1 cellular context compared by ENCODE assay signal in the genomic region with DNA sequence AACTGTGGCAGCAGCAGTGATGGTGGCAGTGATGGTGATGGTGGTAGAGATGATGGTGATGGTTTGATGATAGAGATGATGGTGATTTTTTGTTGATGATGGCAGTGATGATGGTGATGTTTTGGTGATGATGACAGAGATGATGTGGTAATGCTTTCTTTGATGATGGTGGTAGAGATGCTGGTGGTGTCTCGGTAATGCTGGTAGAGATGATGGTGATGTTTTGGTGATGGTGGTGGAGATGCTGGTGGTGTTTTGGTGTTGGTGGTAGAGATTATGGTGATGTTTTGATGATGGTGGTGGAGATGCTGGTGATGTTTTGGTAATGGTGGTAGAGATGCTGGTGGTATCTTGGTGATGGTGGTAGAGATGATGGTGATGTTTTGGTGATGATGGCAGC.
TF ChIP-seq lines count a peak whose summit lies in the region.

No MANE protein-coding gene starts in this region.

TF ChIP-seq in K562, 482 proteins besides CTCF, POLR2A, EP300 and RAD21 (continued from another document):
- TF ChIP-seq NR2C2 (CRISPR knock-in tag; IDR thresholded peaks at IDR 0.05) (no peak), NR2C2 (tag; IDR thresholded peaks at IDR 0.05) (no peak), HDAC1 (IDR thresholded peaks at IDR 0.05) (peak in 1 of 2 experiments; percentile 58; a peak in 2 of 4 replicates), HDAC2 (IDR thresholded peaks at IDR 0.05) (0 out of 2 replicates have a peak, but pooled peaks have one; percentile 14), CTBP1 (IDR thresholded peaks at IDR 0.05; ENCODE audit: borderline replicate concordance) (peak; percentile 15; the same call in 1 of the 2 replicates), LARP7 (IDR thresholded peaks at IDR 0.05) (peak; percentile 79; the same call in 1 of the 2 replicates), ZNF668 (CRISPR knock-in tag; IDR thresholded peaks at IDR 0.05) (no peak), ZNF395 (CRISPR knock-in tag; IDR thresholded peaks at IDR 0.05) (no peak), KDM1A (IDR thresholded peaks at IDR 0.05) (peak in 1 of 2 experiments; percentile 9; a peak in 1 of 4 replicates), TOE1 (IDR thresholded peaks at IDR 0.05; ENCODE audit: borderline replicate concordance) (no peak), TOE1 (CRISPR knock-in tag; IDR thresholded peaks at IDR 0.05; ENCODE audit: borderline replicate concordance, low read depth) (no peak), ZNF436 (CRISPR knock-in tag; IDR thresholded peaks at IDR 0.05) (no peak), HMG20B (CRISPR knock-in tag; IDR thresholded peaks at IDR 0.05) (no peak)
- TF ChIP-seq, protein P1, sequence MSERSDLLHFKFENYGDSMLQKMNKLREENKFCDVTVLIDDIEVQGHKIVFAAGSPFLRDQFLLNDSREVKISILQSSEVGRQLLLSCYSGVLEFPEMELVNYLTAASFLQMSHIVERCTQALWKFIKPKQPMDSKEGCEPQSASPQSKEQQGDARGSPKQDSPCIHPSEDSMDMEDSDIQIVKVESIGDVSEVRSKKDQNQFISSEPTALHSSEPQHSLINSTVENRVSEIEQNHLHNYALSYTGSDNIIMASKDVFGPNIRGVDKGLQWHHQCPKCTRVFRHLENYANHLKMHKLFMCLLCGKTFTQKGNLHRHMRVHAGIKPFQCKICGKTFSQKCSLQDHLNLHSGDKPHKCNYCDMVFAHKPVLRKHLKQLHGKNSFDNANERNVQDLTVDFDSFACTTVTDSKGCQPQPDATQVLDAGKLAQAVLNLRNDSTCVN (CRISPR knock-in tag; IDR thresholded peaks at IDR 0.05): 0 out of 2 replicates have a peak, but pooled peaks have one; percentile 44
- TF ChIP-seq, protein P2, sequence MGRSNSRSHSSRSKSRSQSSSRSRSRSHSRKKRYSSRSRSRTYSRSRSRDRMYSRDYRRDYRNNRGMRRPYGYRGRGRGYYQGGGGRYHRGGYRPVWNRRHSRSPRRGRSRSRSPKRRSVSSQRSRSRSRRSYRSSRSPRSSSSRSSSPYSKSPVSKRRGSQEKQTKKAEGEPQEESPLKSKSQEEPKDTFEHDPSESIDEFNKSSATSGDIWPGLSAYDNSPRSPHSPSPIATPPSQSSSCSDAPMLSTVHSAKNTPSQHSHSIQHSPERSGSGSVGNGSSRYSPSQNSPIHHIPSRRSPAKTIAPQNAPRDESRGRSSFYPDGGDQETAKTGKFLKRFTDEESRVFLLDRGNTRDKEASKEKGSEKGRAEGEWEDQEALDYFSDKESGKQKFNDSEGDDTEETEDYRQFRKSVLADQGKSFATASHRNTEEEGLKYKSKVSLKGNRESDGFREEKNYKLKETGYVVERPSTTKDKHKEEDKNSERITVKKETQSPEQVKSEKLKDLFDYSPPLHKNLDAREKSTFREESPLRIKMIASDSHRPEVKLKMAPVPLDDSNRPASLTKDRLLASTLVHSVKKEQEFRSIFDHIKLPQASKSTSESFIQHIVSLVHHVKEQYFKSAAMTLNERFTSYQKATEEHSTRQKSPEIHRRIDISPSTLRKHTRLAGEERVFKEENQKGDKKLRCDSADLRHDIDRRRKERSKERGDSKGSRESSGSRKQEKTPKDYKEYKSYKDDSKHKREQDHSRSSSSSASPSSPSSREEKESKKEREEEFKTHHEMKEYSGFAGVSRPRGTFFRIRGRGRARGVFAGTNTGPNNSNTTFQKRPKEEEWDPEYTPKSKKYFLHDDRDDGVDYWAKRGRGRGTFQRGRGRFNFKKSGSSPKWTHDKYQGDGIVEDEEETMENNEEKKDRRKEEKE (IDR thresholded peaks at IDR 0.05; ENCODE audit: borderline replicate concordance in 1 of 2, control insufficient read depth in 1 of 2, low read depth in 2 of 2, low read length in 1 of 2): 0 out of 4 replicates have a peak, but pooled peaks of 1 of the 2 experiments have one; percentile 44
- TF ChIP-seq, protein P3, sequence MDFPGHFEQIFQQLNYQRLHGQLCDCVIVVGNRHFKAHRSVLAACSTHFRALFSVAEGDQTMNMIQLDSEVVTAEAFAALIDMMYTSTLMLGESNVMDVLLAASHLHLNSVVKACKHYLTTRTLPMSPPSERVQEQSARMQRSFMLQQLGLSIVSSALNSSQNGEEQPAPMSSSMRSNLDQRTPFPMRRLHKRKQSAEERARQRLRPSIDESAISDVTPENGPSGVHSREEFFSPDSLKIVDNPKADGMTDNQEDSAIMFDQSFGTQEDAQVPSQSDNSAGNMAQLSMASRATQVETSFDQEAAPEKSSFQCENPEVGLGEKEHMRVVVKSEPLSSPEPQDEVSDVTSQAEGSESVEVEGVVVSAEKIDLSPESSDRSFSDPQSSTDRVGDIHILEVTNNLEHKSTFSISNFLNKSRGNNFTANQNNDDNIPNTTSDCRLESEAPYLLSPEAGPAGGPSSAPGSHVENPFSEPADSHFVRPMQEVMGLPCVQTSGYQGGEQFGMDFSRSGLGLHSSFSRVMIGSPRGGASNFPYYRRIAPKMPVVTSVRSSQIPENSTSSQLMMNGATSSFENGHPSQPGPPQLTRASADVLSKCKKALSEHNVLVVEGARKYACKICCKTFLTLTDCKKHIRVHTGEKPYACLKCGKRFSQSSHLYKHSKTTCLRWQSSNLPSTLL (IDR thresholded peaks at IDR 0.05): 0 out of 2 replicates have a peak, but pooled peaks have one; percentile 17
TF ChIP-seq in K562: peak in this region for 13.
